In the genomic region with DNA sequence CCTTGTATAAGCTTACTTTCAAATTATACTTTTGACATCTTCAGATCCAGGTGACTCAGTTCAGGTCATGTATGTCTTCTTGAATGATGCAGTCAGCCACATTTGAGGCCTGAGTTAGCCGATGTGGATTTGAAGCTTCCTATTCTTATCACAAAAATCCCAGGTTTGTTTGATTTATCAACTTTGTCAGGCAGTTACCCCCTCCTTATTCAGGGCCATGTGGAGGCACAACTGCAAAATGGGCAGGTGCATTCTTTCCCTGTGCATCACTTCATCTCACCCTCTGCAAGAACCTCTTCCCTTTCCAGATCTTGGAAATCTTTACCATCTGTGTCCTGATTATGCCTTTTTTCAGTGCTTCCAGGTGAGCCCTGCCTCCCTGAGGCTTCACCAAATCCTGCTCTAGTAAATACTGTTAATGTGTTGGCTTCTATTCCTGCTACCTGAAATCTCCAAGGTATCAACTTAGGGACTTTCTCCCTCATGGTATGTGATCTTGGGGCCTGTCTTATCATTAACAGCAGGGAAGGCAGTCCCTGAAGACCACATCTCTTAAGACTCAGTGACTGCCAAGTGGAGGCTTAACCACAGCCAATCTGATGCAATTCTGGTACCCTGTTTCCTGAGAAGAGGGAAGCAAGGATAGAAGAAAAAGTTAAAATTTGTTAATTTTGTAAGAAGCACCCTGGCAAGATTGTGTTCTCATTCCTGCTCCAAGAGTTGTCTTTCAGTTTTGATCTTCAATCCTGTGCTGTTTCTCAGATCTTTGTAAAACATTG, we compare ENCODE assay signal across 21 cellular contexts. TPM values are rescaled to one million over a fixed set of nuclear protein-coding genes. Genes with fewer than 3 reads are reported as not detected.
"Had no signal": no experiment of that assay in that cellular context is flagged by ENCODE, and none has a peak within 500 bp of the region (broad histone marks: within the 10 kb centered on the region; RNA-seq: fewer than 3 reads in every experiment).

No MANE protein-coding gene starts in this region.

- H3K4me1 Mint-ChIP-seq: immature natural killer cell; neural crest cell; stimulated activated naive CD8-positive, alpha-beta T cell treated with anti-CD3 and anti-CD28 coated beads, Interleukin-15, amount 100 ng/mL, for 72 hours had no signal

- H3K36me3 Mint-ChIP-seq: activated naive CD4-positive, alpha-beta T cell treated with anti-CD3 and anti-CD28 coated beads, Interleukin-2, amount 50 U/mL, for 72 hours; immature natural killer cell; type B pancreatic cell had no signal

- H3K27ac Mint-ChIP-seq: activated CD8-positive, alpha-beta T cell treated with anti-CD3 and anti-CD28 coated beads, Interleukin-2, amount 10 ng/mL, durations not matched to agents 7 days and 5 days; activated naive CD4-positive, alpha-beta T cell treated with anti-CD3 and anti-CD28 coated beads, Interleukin-2, amount 50 U/mL, for 72 hours; activated T-cell treated with anti-CD3 and anti-CD28 coated beads, Interleukin-2, amount 50 U/mL, for 72 hours; immature natural killer cell; stimulated activated naive CD8-positive, alpha-beta T cell treated with anti-CD3 and anti-CD28 coated beads, Interleukin-15, amount 100 ng/mL, for 72 hours; type B pancreatic cell had no signal

- H3K4me3 Mint-ChIP-seq: activated CD8-positive, alpha-beta T cell treated with anti-CD3 and anti-CD28 coated beads, Interleukin-2, amount 10 ng/mL, durations not matched to agents 7 days and 5 days; activated T-cell treated with anti-CD3 and anti-CD28 coated beads, Interleukin-2, amount 50 U/mL, for 72 hours; immature natural killer cell; neural crest cell; stimulated activated naive CD8-positive, alpha-beta T cell treated with anti-CD3 and anti-CD28 coated beads, Interleukin-15, amount 100 ng/mL, for 72 hours; type B pancreatic cell had no signal

- H3K4me3 ChIP-seq: body of pancreas, coronary artery, lower lobe of right lung, psoas muscle, right lobe of liver, spleen had no signal

- H3K27ac ChIP-seq: body of pancreas, coronary artery, foreskin keratinocyte, lower lobe of right lung, psoas muscle, right lobe of liver, spleen had no signal

- H3K36me3 ChIP-seq: lower lobe of right lung, right lobe of liver, spleen had no signal

- H3K9me3 Mint-ChIP-seq: neural crest cell; stimulated activated naive CD8-positive, alpha-beta T cell treated with anti-CD3 and anti-CD28 coated beads, Interleukin-15, amount 100 ng/mL, for 72 hours; type B pancreatic cell had no signal

- H3K9me3 ChIP-seq: body of pancreas, lower lobe of right lung, psoas muscle, right lobe of liver had no signal

- DNase-seq: activated CD4-positive, alpha-beta T cell treated with anti-CD3 and anti-CD28 coated beads for 4 hours; activated CD8-positive, alpha-beta memory T cell treated with anti-CD3 and anti-CD28 coated beads, Interleukin-2, amount 50 U/mL, for 4 hours; activated CD8-positive, alpha-beta T cell treated with anti-CD3 and anti-CD28 coated beads, Interleukin-2, amount 10 ng/mL, durations not matched to agents 7 days and 5 days; activated gamma-delta T cell; activated T-cell treated with anti-CD3 and anti-CD28 coated beads, Interleukin-2, amount 50 U/mL, for 72 hours; body of pancreas; central memory CD4-positive, alpha-beta T cell; effector CD8-positive, alpha-beta T cell; foreskin keratinocyte; immature natural killer cell; left cardiac atrium; lower lobe of right lung; psoas muscle; right lobe of liver; spleen; stimulated activated naive CD8-positive, alpha-beta T cell treated with anti-CD3 and anti-CD28 coated beads, Interleukin-15, amount 100 ng/mL, for 72 hours had no signal

- ATAC-seq: activated CD8-positive, alpha-beta T cell treated with anti-CD3 and anti-CD28 coated beads, Interleukin-2, amount 10 ng/mL, durations not matched to agents 7 days and 5 days; activated naive CD4-positive, alpha-beta T cell treated with anti-CD3 and anti-CD28 coated beads, Interleukin-2, amount 50 U/mL, for 72 hours; activated T-cell treated with anti-CD3 and anti-CD28 coated beads, Interleukin-2, amount 50 U/mL, for 72 hours; body of pancreas; foreskin keratinocyte; left cardiac atrium; lower lobe of right lung; psoas muscle; right lobe of liver; stimulated activated naive CD8-positive, alpha-beta T cell treated with anti-CD3 and anti-CD28 coated beads, Interleukin-15, amount 100 ng/mL, for 72 hours had no signal

- H3K27me3 Mint-ChIP-seq: type B pancreatic cell had no signal

- H3K27me3 ChIP-seq: body of pancreas, right lobe of liver, spleen had no signal

- H3K4me1 ChIP-seq: body of pancreas, foreskin keratinocyte, lower lobe of right lung, psoas muscle, right lobe of liver had no signal

RNA-seq across cellular contexts. Expression of a gene that starts 9.4 kb away (rescaled TPM):
- total RNA-seq: activated CD8-positive, alpha-beta T cell treated with anti-CD3 and anti-CD28 coated beads, Interleukin-2, amount 10 ng/mL, durations not matched to agents 7 days and 5 days; activated naive CD4-positive, alpha-beta T cell treated with anti-CD3 and anti-CD28 coated beads, Interleukin-2, amount 50 U/mL, for 72 hours; activated T-cell treated with anti-CD3 and anti-CD28 coated beads, Interleukin-2, amount 50 U/mL, for 72 hours; T-helper 1 cell treated with Interleukin-12 subunit alpha and Interleukin-12 subunit beta and Interleukin-4 antibody, amounts not matched to agents 30 ng/mL and 1 ng/mL, for 36 hours had no signal
- polyA plus RNA-seq: immature natural killer cell had no signal
